Comparison of ENCODE assay signal across 1 cellular context in genomic region chr1:44012941-44013609, GRCh38.
TF ChIP-seq lines count a peak whose summit lies in the region.

No MANE protein-coding gene starts in this region.

TF ChIP-seq in H1, 55 proteins besides CTCF, POLR2A, EP300 and RAD21:
- TF ChIP-seq SP2 (IDR thresholded peaks at IDR 0.05; ENCODE audit: low read length) = no peak
- no peak for TF ChIP-seq SP1 (IDR thresholded peaks at IDR 0.05; ENCODE audit: low read depth, low read length)
- TF ChIP-seq KDM4A (IDR thresholded peaks at IDR 0.05; ENCODE audit: low read depth, low read length, severe bottlenecking) = no peak
- TF ChIP-seq TEAD4 (IDR thresholded peaks at IDR 0.05; ENCODE audit: low read depth, low read length) = no peak
- no peak for TF ChIP-seq ATF3 (IDR thresholded peaks at IDR 0.05; ENCODE audit: insufficient read depth, low read depth, low read length)
- no peak for TF ChIP-seq CREB1 (IDR thresholded peaks at IDR 0.05)
- no peak for TF ChIP-seq CBX8 (IDR thresholded peaks at IDR 0.05; ENCODE audit: borderline replicate concordance, low read depth, low read length)
- TF ChIP-seq NRF1 (IDR thresholded peaks at IDR 0.05; ENCODE audit: low read depth, low read length) = no peak
- no peak for TF ChIP-seq FOSL1 (IDR thresholded peaks at IDR 0.05; ENCODE audit: insufficient read depth, low read depth, low read length)
